ENCODE assay signal across 1 cellular context in the genomic region with DNA sequence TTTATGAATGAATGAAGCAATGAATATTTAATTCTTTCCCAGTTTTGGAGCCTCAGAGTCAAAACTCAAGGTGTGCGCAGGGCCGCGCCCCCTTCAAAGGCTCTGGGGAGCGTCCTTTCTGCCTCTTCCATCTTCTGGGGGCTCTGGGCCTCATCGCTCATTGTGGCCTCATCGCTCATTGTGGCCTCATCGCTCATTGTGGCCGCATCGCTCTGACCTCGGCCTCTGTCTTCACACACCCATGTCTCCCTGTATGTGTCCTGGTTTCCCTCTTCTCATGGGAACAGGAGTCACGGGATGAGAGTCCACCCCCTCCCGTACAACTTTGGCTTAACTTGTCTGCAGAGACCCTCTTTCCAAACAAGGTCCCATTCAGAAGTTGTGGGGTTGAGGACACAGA.
TF ChIP-seq lines count a peak whose summit lies in the region.

No MANE protein-coding gene starts in this region.

TF ChIP-seq in H1, 55 proteins besides CTCF, POLR2A, EP300 and RAD21:
- no peak for TF ChIP-seq BCL11A (IDR thresholded peaks at IDR 0.05; ENCODE audit: low read depth in 2 of 2, low read length in 2 of 2)
- TF ChIP-seq SIN3A (conservative IDR thresholded peaks at IDR 0.05 in 1 of 2, IDR thresholded peaks at IDR 0.05 in 1 of 2; ENCODE audit: low read depth in 1 of 2, low read length in 2 of 2): no peak
- TF ChIP-seq CTBP2 (IDR thresholded peaks at IDR 0.05; ENCODE audit: borderline replicate concordance, insufficient read depth, insufficient read length, low read length): no peak
- no peak for TF ChIP-seq CEBPB (IDR thresholded peaks at IDR 0.05; ENCODE audit: low read depth, low read length)
- TF ChIP-seq TAF7 (optimal IDR thresholded peaks at IDR 0.05; ENCODE audit: borderline replicate concordance, low read depth, low read length): no peak
- TF ChIP-seq BACH1 (IDR thresholded peaks at IDR 0.05; ENCODE audit: low read length): no peak
- no peak for TF ChIP-seq CBX8 (IDR thresholded peaks at IDR 0.05; ENCODE audit: borderline replicate concordance, low read depth, low read length)
- TF ChIP-seq, protein P1, sequence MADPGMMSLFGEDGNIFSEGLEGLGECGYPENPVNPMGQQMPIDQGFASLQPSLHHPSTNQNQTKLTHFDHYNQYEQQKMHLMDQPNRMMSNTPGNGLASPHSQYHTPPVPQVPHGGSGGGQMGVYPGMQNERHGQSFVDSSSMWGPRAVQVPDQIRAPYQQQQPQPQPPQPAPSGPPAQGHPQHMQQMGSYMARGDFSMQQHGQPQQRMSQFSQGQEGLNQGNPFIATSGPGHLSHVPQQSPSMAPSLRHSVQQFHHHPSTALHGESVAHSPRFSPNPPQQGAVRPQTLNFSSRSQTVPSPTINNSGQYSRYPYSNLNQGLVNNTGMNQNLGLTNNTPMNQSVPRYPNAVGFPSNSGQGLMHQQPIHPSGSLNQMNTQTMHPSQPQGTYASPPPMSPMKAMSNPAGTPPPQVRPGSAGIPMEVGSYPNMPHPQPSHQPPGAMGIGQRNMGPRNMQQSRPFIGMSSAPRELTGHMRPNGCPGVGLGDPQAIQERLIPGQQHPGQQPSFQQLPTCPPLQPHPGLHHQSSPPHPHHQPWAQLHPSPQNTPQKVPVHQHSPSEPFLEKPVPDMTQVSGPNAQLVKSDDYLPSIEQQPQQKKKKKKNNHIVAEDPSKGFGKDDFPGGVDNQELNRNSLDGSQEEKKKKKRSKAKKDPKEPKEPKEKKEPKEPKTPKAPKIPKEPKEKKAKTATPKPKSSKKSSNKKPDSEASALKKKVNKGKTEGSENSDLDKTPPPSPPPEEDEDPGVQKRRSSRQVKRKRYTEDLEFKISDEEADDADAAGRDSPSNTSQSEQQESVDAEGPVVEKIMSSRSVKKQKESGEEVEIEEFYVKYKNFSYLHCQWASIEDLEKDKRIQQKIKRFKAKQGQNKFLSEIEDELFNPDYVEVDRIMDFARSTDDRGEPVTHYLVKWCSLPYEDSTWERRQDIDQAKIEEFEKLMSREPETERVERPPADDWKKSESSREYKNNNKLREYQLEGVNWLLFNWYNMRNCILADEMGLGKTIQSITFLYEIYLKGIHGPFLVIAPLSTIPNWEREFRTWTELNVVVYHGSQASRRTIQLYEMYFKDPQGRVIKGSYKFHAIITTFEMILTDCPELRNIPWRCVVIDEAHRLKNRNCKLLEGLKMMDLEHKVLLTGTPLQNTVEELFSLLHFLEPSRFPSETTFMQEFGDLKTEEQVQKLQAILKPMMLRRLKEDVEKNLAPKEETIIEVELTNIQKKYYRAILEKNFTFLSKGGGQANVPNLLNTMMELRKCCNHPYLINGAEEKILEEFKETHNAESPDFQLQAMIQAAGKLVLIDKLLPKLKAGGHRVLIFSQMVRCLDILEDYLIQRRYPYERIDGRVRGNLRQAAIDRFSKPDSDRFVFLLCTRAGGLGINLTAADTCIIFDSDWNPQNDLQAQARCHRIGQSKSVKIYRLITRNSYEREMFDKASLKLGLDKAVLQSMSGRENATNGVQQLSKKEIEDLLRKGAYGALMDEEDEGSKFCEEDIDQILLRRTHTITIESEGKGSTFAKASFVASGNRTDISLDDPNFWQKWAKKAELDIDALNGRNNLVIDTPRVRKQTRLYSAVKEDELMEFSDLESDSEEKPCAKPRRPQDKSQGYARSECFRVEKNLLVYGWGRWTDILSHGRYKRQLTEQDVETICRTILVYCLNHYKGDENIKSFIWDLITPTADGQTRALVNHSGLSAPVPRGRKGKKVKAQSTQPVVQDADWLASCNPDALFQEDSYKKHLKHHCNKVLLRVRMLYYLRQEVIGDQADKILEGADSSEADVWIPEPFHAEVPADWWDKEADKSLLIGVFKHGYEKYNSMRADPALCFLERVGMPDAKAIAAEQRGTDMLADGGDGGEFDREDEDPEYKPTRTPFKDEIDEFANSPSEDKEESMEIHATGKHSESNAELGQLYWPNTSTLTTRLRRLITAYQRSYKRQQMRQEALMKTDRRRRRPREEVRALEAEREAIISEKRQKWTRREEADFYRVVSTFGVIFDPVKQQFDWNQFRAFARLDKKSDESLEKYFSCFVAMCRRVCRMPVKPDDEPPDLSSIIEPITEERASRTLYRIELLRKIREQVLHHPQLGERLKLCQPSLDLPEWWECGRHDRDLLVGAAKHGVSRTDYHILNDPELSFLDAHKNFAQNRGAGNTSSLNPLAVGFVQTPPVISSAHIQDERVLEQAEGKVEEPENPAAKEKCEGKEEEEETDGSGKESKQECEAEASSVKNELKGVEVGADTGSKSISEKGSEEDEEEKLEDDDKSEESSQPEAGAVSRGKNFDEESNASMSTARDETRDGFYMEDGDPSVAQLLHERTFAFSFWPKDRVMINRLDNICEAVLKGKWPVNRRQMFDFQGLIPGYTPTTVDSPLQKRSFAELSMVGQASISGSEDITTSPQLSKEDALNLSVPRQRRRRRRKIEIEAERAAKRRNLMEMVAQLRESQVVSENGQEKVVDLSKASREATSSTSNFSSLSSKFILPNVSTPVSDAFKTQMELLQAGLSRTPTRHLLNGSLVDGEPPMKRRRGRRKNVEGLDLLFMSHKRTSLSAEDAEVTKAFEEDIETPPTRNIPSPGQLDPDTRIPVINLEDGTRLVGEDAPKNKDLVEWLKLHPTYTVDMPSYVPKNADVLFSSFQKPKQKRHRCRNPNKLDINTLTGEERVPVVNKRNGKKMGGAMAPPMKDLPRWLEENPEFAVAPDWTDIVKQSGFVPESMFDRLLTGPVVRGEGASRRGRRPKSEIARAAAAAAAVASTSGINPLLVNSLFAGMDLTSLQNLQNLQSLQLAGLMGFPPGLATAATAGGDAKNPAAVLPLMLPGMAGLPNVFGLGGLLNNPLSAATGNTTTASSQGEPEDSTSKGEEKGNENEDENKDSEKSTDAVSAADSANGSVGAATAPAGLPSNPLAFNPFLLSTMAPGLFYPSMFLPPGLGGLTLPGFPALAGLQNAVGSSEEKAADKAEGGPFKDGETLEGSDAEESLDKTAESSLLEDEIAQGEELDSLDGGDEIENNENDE (IDR thresholded peaks at IDR 0.05; ENCODE audit: insufficient replicate concordance, low read length): no peak
- no peak for TF ChIP-seq TEAD4 (IDR thresholded peaks at IDR 0.05; ENCODE audit: low read depth, low read length)
- TF ChIP-seq RXRA (IDR thresholded peaks at IDR 0.05; ENCODE audit: insufficient read depth, low read depth, low read length): no peak
- no peak for TF ChIP-seq SP2 (IDR thresholded peaks at IDR 0.05; ENCODE audit: low read length)
- TF ChIP-seq KDM4A (IDR thresholded peaks at IDR 0.05; ENCODE audit: low read depth, low read length, severe bottlenecking): no peak
- no peak for TF ChIP-seq SP1 (IDR thresholded peaks at IDR 0.05; ENCODE audit: low read depth, low read length)
- no peak for TF ChIP-seq KDM5A (IDR thresholded peaks at IDR 0.05; ENCODE audit: low read length)
- no peak for TF ChIP-seq TAF1 (IDR thresholded peaks at IDR 0.05; ENCODE audit: low read depth, low read length)
- TF ChIP-seq, protein P2, sequence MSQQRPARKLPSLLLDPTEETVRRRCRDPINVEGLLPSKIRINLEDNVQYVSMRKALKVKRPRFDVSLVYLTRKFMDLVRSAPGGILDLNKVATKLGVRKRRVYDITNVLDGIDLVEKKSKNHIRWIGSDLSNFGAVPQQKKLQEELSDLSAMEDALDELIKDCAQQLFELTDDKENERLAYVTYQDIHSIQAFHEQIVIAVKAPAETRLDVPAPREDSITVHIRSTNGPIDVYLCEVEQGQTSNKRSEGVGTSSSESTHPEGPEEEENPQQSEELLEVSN (IDR thresholded peaks at IDR 0.05): no peak
